Comparison of ENCODE assay signal across 2 cellular contexts in genomic region chr21:41760411-41760810, GRCh38.
TF ChIP-seq lines count a peak whose summit lies in the region.

No MANE protein-coding gene starts in this region.

TF ChIP-seq in A549, 52 proteins besides CTCF, POLR2A, EP300 and RAD21:
- TF ChIP-seq JUN (IDR thresholded peaks at IDR 0.05) (no peak), SMC3 (IDR thresholded peaks at IDR 0.05) (no peak)

TF ChIP-seq in H1, 55 proteins besides CTCF, POLR2A, EP300 and RAD21:
- TF ChIP-seq CTBP2 (IDR thresholded peaks at IDR 0.05; ENCODE audit: borderline replicate concordance, insufficient read depth, insufficient read length, low read length) (no peak), ATF3 (IDR thresholded peaks at IDR 0.05; ENCODE audit: insufficient read depth, low read depth, low read length) (no peak), KDM1A (IDR thresholded peaks at IDR 0.05; ENCODE audit: borderline replicate concordance, low read length) (no peak), TAF1 (IDR thresholded peaks at IDR 0.05; ENCODE audit: low read depth, low read length) (no peak), SIX5 (IDR thresholded peaks at IDR 0.05; ENCODE audit: low read depth, low read length) (no peak), CBX8 (IDR thresholded peaks at IDR 0.05; ENCODE audit: borderline replicate concordance, low read depth, low read length) (no peak), CREB1 (IDR thresholded peaks at IDR 0.05) (no peak), MAFK (IDR thresholded peaks at IDR 0.05; ENCODE audit: low read depth, low read length) (no peak)
